Comparison of ENCODE assay signal across 8 cellular contexts in the genomic region with DNA sequence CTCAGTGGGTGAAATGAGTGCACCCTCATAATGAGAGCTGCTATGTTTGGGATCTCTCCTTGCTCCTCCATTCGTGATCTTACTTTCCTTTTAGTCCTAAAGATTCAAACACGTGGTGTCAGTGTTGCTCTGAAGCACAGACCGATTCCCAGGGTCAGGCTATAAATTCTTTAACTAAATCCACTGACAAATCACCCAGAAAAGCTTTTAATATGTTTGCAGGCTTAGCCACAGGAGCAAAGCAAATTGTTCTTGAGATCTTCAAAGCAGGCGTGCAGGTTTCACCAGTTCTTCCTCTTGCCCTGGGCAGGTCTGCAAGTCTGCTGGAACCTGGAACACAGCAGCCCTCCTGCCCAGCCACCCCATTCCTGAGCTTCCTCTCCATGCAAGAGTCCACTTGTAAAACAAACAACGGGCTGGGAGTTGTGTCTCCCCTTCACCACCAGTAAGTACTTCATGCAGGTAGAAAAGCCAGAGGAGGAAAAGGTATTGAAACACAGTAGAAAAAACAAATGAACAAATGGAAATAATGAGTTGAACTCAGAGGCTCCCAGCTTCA.
DNase-seq lines count a peak whose midpoint lies in the region; ATAC-seq and TF ChIP-seq lines count a peak whose summit lies in the region.

No MANE protein-coding gene starts in this region.

- WGBS in spleen, 5 donors = 29 to 44% (median 38%) methylated on average over 5 of the region's 5 CpGs

- H3K27me3 ChIP-seq in right atrium auricular region (no peaks in the 10 kb centered on the region), spleen (replicated peaks in 1 of 7) (no peaks in the 10 kb centered on the region), H7 (ENCODE audit: control insufficient read depth, insufficient read depth, low read length) (no peaks in the 10 kb centered on the region)

- no peak for TF ChIP-seq POLR2A in spleen (IDR thresholded peaks at IDR 0.05)

- ATAC-seq in activated CD8-positive, alpha-beta T cell treated with anti-CD3 and anti-CD28 coated beads, Interleukin-2, amount 10 ng/mL, durations not matched to agents 7 days and 5 days = no peak
- no peak for ATAC-seq in HG02588 (IDR thresholded peaks at IDR 0.05; ENCODE audit: unreplicated experiment)
- no peak for ATAC-seq in GM21723 (IDR thresholded peaks at IDR 0.05; ENCODE audit: unreplicated experiment)

- no peaks in the 10 kb centered on the region for H3K27me3 Mint-ChIP-seq in activated CD4-positive, alpha-beta T cell treated with anti-CD3 and anti-CD28 coated beads, Interleukin-2, amount 10 ng/mL, durations not matched to agents 7 days and 5 days
- no peaks in the 10 kb centered on the region for H3K27me3 Mint-ChIP-seq in activated CD8-positive, alpha-beta T cell treated with anti-CD3 and anti-CD28 coated beads, Interleukin-2, amount 10 ng/mL, durations not matched to agents 7 days and 5 days (ENCODE audit: low read depth)

- H3K9me3 Mint-ChIP-seq in activated CD4-positive, alpha-beta T cell treated with anti-CD3 and anti-CD28 coated beads, Interleukin-2, amount 10 ng/mL, durations not matched to agents 7 days and 5 days = no peaks in the 10 kb centered on the region
- no peaks in the 10 kb centered on the region for H3K9me3 Mint-ChIP-seq in activated CD8-positive, alpha-beta T cell treated with anti-CD3 and anti-CD28 coated beads, Interleukin-2, amount 10 ng/mL, durations not matched to agents 7 days and 5 days (ENCODE audit: insufficient read depth)

- H3K4me3 ChIP-seq in right atrium auricular region (no peak overlapping the region), spleen (no peak overlapping the region), H7 (ENCODE audit: insufficient read depth, low read depth, low read length) (no peak overlapping the region)

- peak overlapping the region; percentile 79 for H3K27ac Mint-ChIP-seq in activated CD4-positive, alpha-beta T cell treated with anti-CD3 and anti-CD28 coated beads, Interleukin-2, amount 10 ng/mL, durations not matched to agents 7 days and 5 days
- H3K27ac Mint-ChIP-seq in activated CD8-positive, alpha-beta T cell treated with anti-CD3 and anti-CD28 coated beads, Interleukin-2, amount 10 ng/mL, durations not matched to agents 7 days and 5 days = peak overlapping the region; percentile 14

- peaks cover 38% of the 10 kb centered on the region for H3K4me1 Mint-ChIP-seq in activated CD4-positive, alpha-beta T cell treated with anti-CD3 and anti-CD28 coated beads, Interleukin-2, amount 10 ng/mL, durations not matched to agents 7 days and 5 days
- H3K4me1 Mint-ChIP-seq in activated CD8-positive, alpha-beta T cell treated with anti-CD3 and anti-CD28 coated beads, Interleukin-2, amount 10 ng/mL, durations not matched to agents 7 days and 5 days (ENCODE audit: low read depth) = peaks cover 36% of the 10 kb centered on the region

- no peaks in the 10 kb centered on the region for H3K36me3 ChIP-seq in right atrium auricular region
- H3K36me3 ChIP-seq in spleen = no peaks in the 10 kb centered on the region
- H3K36me3 ChIP-seq in H7 (replicated peaks; ENCODE audit: control insufficient read depth, insufficient read depth, low read length) = no peaks in the 10 kb centered on the region

- CTCF ChIA-PET in activated CD4-positive, alpha-beta T cell treated with anti-CD3 and anti-CD28 coated beads, Interleukin-2, amount 10 ng/mL, durations not matched to agents 7 days and 5 days (lab: Charles Lee) = interaction anchor here (0.9 to 2.1 kb wide), 5 partner anchors 9 to 24 kb away, joined by 3 to 10 read pairs (median 5); no protein-coding TSS in a partner anchor
- CTCF ChIA-PET in activated CD8-positive, alpha-beta T cell treated with anti-CD3 and anti-CD28 coated beads, Interleukin-2, amount 10 ng/mL, durations not matched to agents 7 days and 5 days (lab: Charles Lee) = interaction anchor here (0.8 to 2.3 kb wide), 9 partner anchors 14 to 243 kb away, joined by 3 to 9 read pairs (median 4); no protein-coding TSS in a partner anchor

- H3K9me3 ChIP-seq in right atrium auricular region (no peaks in the 10 kb centered on the region), spleen (no peaks in the 10 kb centered on the region)

- peaks cover 0 to under 1% of the 10 kb centered on the region in 2 donors for H3K4me1 ChIP-seq in right atrium auricular region
- H3K4me1 ChIP-seq in spleen = peaks cover 14 to 47% (median 30%) of the 10 kb centered on the region in 6 donors

- DNase-seq in activated CD4-positive, alpha-beta T cell treated with anti-CD3 and anti-CD28 coated beads, Interleukin-2, amount 10 ng/mL, durations not matched to agents 7 days and 5 days = no peak
- DNase-seq in activated CD4-positive, alpha-beta T cell treated with anti-CD3 and anti-CD28 coated beads, Interleukin-2, amount 50 U/mL, for 48 hours = no peak
- peak; percentile 23 for DNase-seq in activated CD8-positive, alpha-beta T cell treated with anti-CD3 and anti-CD28 coated beads, Interleukin-2, amount 10 ng/mL, durations not matched to agents 7 days and 5 days
- peak; percentile 58 for DNase-seq in right atrium auricular region (ENCODE audit: low spot score)
- DNase-seq in spleen = no peak
- DNase-seq in H7 = no peak

- peak; percentile 2 to 64 for TF ChIP-seq CTCF in right atrium auricular region (IDR thresholded peaks at IDR 0.05)
- no peak for TF ChIP-seq CTCF in spleen (IDR thresholded peaks at IDR 0.05 in 8 of 11, conservative IDR thresholded peaks at IDR 0.05 in 3 of 11)

- no peaks in the 10 kb centered on the region for H3K36me3 Mint-ChIP-seq in activated CD4-positive, alpha-beta T cell treated with anti-CD3 and anti-CD28 coated beads, Interleukin-2, amount 10 ng/mL, durations not matched to agents 7 days and 5 days (ENCODE audit: low read depth)
- H3K36me3 Mint-ChIP-seq in activated CD8-positive, alpha-beta T cell treated with anti-CD3 and anti-CD28 coated beads, Interleukin-2, amount 10 ng/mL, durations not matched to agents 7 days and 5 days (ENCODE audit: low read depth) = no peaks in the 10 kb centered on the region

- POLR2A ChIA-PET in activated CD4-positive, alpha-beta T cell treated with anti-CD3 and anti-CD28 coated beads, Interleukin-2, amount 10 ng/mL, durations not matched to agents 7 days and 5 days (lab: Charles Lee) = interaction anchor here (0.6 kb wide), 1 partner anchor 445 kb away, joined by 3 read pairs; no protein-coding TSS in a partner anchor
- POLR2A ChIA-PET in activated CD8-positive, alpha-beta T cell treated with anti-CD3 and anti-CD28 coated beads, Interleukin-2, amount 10 ng/mL, durations not matched to agents 7 days and 5 days (lab: Charles Lee) = interaction anchor here (0.5 to 2.2 kb wide), 6 partner anchors 14 to 782 kb away, joined by 3 to 10 read pairs (median 3); partner anchors contain the start of gene IRF2

- H3K4me3 Mint-ChIP-seq in activated CD4-positive, alpha-beta T cell treated with anti-CD3 and anti-CD28 coated beads, Interleukin-2, amount 10 ng/mL, durations not matched to agents 7 days and 5 days = no peak overlapping the region
- H3K4me3 Mint-ChIP-seq in activated CD8-positive, alpha-beta T cell treated with anti-CD3 and anti-CD28 coated beads, Interleukin-2, amount 10 ng/mL, durations not matched to agents 7 days and 5 days = peak overlapping the region; percentile 11

- intact Hi-C loops in spleen (cut with DNase I; ENCODE audit: low total_unique reads) = no loop called here

- H3K27ac ChIP-seq in right atrium auricular region = no peak overlapping the region
- peak overlapping the region in 5 of 8 donors; percentile 6 to 67 (median 56) for H3K27ac ChIP-seq in spleen

Comparison
In these comparisons a context has a peak if more than half of its experiments do, and no peak if none do; other contexts are left out.
1. DNase-seq: peak in activated CD8-positive, alpha-beta T cell treated with anti-CD3 and anti-CD28 coated beads, Interleukin-2, amount 10 ng/mL, durations not matched to agents 7 days and 5 days (single experiment) and right atrium auricular region (single experiment); none in activated CD4-positive, alpha-beta T cell treated with anti-CD3 and anti-CD28 coated beads, Interleukin-2, amount 10 ng/mL, durations not matched to agents 7 days and 5 days (single experiment), activated CD4-positive, alpha-beta T cell treated with anti-CD3 and anti-CD28 coated beads, Interleukin-2, amount 50 U/mL, for 48 hours (0 of 2), spleen (single experiment) and H7 (single experiment).
2. H3K27ac ChIP-seq: peak in spleen (5 of 8); none in right atrium auricular region (0 of 2).
3. CTCF ChIP-seq: peak in right atrium auricular region (2 of 2); none in spleen (0 of 11).